18 cellular contexts compared by ENCODE assay signal in genomic region chr2:15048000-15048399, GRCh38.
DNase-seq lines count a peak whose midpoint lies in the region; ATAC-seq and TF ChIP-seq lines count a peak whose summit lies in the region.
"Had no signal": no experiment of that assay in that cellular context is flagged by ENCODE, and none has a peak within 500 bp of the region (broad histone marks: within the 10 kb centered on the region; RNA-seq: fewer than 3 reads in every experiment).

No MANE protein-coding gene starts in this region.

- H3K27ac ChIP-seq in WERI-Rb-1 (no peak overlapping the region), mesendoderm (ENCODE audit: low read depth, low read length) (no peak overlapping the region), upper lobe of right lung (no peak overlapping the region)
- H3K27ac ChIP-seq: HL-60, Peyer's patch had no signal

- no peaks in the 10 kb centered on the region for H3K79me2 ChIP-seq in mesendoderm (ENCODE audit: control insufficient read depth, insufficient read depth, low read length)

- no peaks in the 10 kb centered on the region for H3K27me3 ChIP-seq in H7 (ENCODE audit: control insufficient read depth, insufficient read depth, low read length)
- H3K27me3 ChIP-seq in WERI-Rb-1 (ENCODE audit: insufficient read depth, low read depth, severe bottlenecking), result no peaks in the 10 kb centered on the region
- H3K27me3 ChIP-seq in mesendoderm (ENCODE audit: insufficient read depth, low read length, poor library complexity), result no peaks in the 10 kb centered on the region
- no peaks in the 10 kb centered on the region for H3K27me3 ChIP-seq in upper lobe of right lung
- H3K27me3 ChIP-seq: Peyer's patch had no signal

- peak overlapping the region in 1 of 2 donors; percentile 57 for H3K27ac Mint-ChIP-seq in activated naive CD4-positive, alpha-beta T cell treated with anti-CD3 and anti-CD28 coated beads, Interleukin-2, amount 50 U/mL, for 72 hours
- H3K27ac Mint-ChIP-seq: CD4-positive, CD25-positive, alpha-beta regulatory T cell had no signal

- no peak overlapping the region for H2BK15ac ChIP-seq in mesendoderm (replicated peaks; ENCODE audit: low read depth)

- H3K4me1 ChIP-seq in mesendoderm (ENCODE audit: control insufficient read depth, low read depth, low read length) (peaks cover 4% of the 10 kb centered on the region), upper lobe of right lung (no peaks in the 10 kb centered on the region)
- H3K4me1 ChIP-seq: Peyer's patch had no signal

- no CpG with 5 or more reads among the region's 6 CpGs for WGBS in mesendoderm (ENCODE audit: extremely low coverage, insufficient coverage, low lambda C conversion rate)

- H3K9me3 Mint-ChIP-seq in activated naive CD4-positive, alpha-beta T cell treated with anti-CD3 and anti-CD28 coated beads, Interleukin-2, amount 50 U/mL, for 72 hours, result no peaks in the 10 kb centered on the region
- H3K9me3 Mint-ChIP-seq: CD4-positive, CD25-positive, alpha-beta regulatory T cell had no signal

- H3K18ac ChIP-seq in mesendoderm (ENCODE audit: low read length), result no peak overlapping the region

- no peak overlapping the region for H4K5ac ChIP-seq in mesendoderm (ENCODE audit: low read length)

- H3K79me1 ChIP-seq in mesendoderm (ENCODE audit: low read length), result no peaks in the 10 kb centered on the region

- TF ChIP-seq CTCF in WERI-Rb-1 (IDR thresholded peaks at IDR 0.05; ENCODE audit: low read depth, low read length) (peak; percentile 36), upper lobe of right lung (IDR thresholded peaks at IDR 0.05) (no peak)

- no peak overlapping the region for H3K4ac ChIP-seq in mesendoderm (ENCODE audit: low read depth, low read length)

- H3K56ac ChIP-seq in mesendoderm (ENCODE audit: low read length), result no peak overlapping the region

- no peak overlapping the region for H2BK120ac ChIP-seq in mesendoderm (ENCODE audit: low read depth, low read length)

- no peak overlapping the region for H2BK5ac ChIP-seq in mesendoderm (ENCODE audit: low read length)

- H3K4me3 ChIP-seq in H7 (ENCODE audit: insufficient read depth, low read depth, low read length) (no peak overlapping the region), WERI-Rb-1 (ENCODE audit: low read depth, low read length) (no peak overlapping the region), mesendoderm (ENCODE audit: low read length) (no peak overlapping the region), upper lobe of right lung (no peak overlapping the region)
- H3K4me3 ChIP-seq: Peyer's patch had no signal

- H3K9ac ChIP-seq in mesendoderm (ENCODE audit: low read length), result no peak overlapping the region
- H3K9ac ChIP-seq: SK-N-SH had no signal

- intact Hi-C loops in upper lobe of right lung (cut with DNase I), result no loop called here
- intact Hi-C loops in left cardiac atrium (cut with DNase I), result no loop called here

- ATAC-seq in activated naive CD4-positive, alpha-beta T cell treated with anti-CD3 and anti-CD28 coated beads, Interleukin-2, amount 50 U/mL, for 72 hours, result no peak
- ATAC-seq in upper lobe of right lung (no peak), left cardiac atrium (no peak)
- ATAC-seq: Right ventricle myocardium inferior had no signal

- H4K8ac ChIP-seq in mesendoderm (ENCODE audit: low read depth, low read length), result no peak overlapping the region

- H2AK5ac ChIP-seq in mesendoderm (ENCODE audit: low read length), result no peak overlapping the region

- DNase-seq in H7 (peak; percentile 31), NCI-H146 (lab: John Stamatoyannopoulos, UW) (peak; percentile 80), WERI-Rb-1 (no peak), mesendoderm (peak; percentile 14), upper lobe of right lung (no peak), left cardiac atrium (no peak)
- DNase-seq in activated naive CD4-positive, alpha-beta T cell treated with anti-CD3 and anti-CD28 coated beads, Interleukin-2, amount 50 U/mL, for 72 hours (ENCODE audit: low spot score in 2 of 2), result no peak
- DNase-seq: ACHN; CD4-positive, CD25-positive, alpha-beta regulatory T cell; DMS79 treated with DMSO at 0.1 percent for 48 hours; NCI-H1417; NCI-H2029; NCI-H2171; Peyer's patch; SK-N-SH; T-helper 1 cell had no signal

- no peaks in the 10 kb centered on the region for H3K36me3 ChIP-seq in H7 (replicated peaks; ENCODE audit: control insufficient read depth, insufficient read depth, low read length)
- H3K36me3 ChIP-seq in WERI-Rb-1, result no peaks in the 10 kb centered on the region
- H3K36me3 ChIP-seq in mesendoderm (ENCODE audit: control insufficient read depth, insufficient read depth, low read length), result no peaks in the 10 kb centered on the region
- no peaks in the 10 kb centered on the region for H3K36me3 ChIP-seq in upper lobe of right lung
- H3K36me3 ChIP-seq: Peyer's patch had no signal

- no peaks in the 10 kb centered on the region for H3K36me3 Mint-ChIP-seq in activated naive CD4-positive, alpha-beta T cell treated with anti-CD3 and anti-CD28 coated beads, Interleukin-2, amount 50 U/mL, for 72 hours
- H3K36me3 Mint-ChIP-seq: CD4-positive, CD25-positive, alpha-beta regulatory T cell had no signal

- H3K23ac ChIP-seq in mesendoderm (ENCODE audit: low read length), result no peak overlapping the region

- H3K4me2 ChIP-seq in mesendoderm (ENCODE audit: low read length), result no peak overlapping the region
- H3K4me2 ChIP-seq: SK-N-SH had no signal

- H3K9me3 ChIP-seq in WERI-Rb-1 (ENCODE audit: severe bottlenecking), result no peaks in the 10 kb centered on the region
- no peaks in the 10 kb centered on the region for H3K9me3 ChIP-seq in upper lobe of right lung
- H3K9me3 ChIP-seq: Peyer's patch, SK-N-SH had no signal

Comparison
In these comparisons a context has a peak if more than half of its experiments do, and no peak if none do; other contexts are left out.
1. DNase-seq: peak in H7 (single experiment), NCI-H146 (single experiment) and mesendoderm (single experiment); none in WERI-Rb-1 (single experiment), activated naive CD4-positive, alpha-beta T cell treated with anti-CD3 and anti-CD28 coated beads, Interleukin-2, amount 50 U/mL, for 72 hours (0 of 2), upper lobe of right lung (single experiment) and left cardiac atrium (single experiment).